In the genomic region with DNA sequence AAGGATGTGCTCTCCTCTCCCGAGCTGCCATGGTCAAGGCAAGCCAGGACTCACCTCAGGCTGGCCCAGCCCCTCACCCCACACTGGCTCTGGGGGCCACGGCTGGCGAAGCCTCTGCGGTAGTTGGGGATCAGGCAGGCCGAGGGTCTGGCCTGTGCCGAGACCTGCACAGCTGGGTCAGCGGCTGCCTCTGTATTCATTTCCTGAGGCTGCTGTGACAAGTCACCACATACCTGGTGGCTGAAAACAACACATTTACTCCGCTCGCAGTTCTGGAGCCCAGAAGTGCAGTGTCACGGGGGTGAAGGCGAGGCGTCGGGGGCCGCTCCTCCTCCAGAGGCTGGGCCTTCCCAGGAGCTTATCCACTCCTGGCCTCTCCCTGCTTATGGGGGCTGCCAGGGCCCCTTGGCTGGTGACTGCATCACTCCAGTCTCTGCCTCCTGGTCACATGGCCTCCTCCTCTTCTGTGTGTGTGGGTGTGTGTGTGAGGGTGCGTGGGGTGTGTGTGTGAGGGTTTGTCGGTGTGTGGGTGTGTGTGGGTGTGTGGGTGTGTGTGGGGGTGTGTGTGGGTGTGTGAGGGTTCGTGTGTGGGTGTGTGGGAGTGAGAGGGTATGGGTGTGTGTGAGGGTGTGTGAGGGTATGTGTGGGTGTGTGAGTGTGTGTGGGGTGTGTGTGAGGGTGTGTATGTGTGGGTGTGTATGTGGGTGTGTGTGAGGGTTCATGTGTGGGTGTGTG, we compare ENCODE assay signal across 29 cellular contexts. TPM values are rescaled to one million over a fixed set of nuclear protein-coding genes. Genes with fewer than 3 reads are reported as not detected.
DNase-seq lines count a peak whose midpoint lies in the region; ATAC-seq and TF ChIP-seq lines count a peak whose summit lies in the region.
"Had no signal": no experiment of that assay in that cellular context is flagged by ENCODE, and none has a peak within 500 bp of the region (broad histone marks: within the 10 kb centered on the region; RNA-seq: fewer than 3 reads in every experiment).

No MANE protein-coding gene starts in this region.

- in situ Hi-C loops in transverse colon (cut with MboI; ENCODE audit: low pct_ligation_motif_present in 1 of 4, low pct_unique_long_range_greater_than_20kb in 1 of 4, low sequenced_read_pairs in 3 of 4): no loop called here

- no peaks in the 10 kb centered on the region for H3K9me3 Mint-ChIP-seq in activated naive CD4-positive, alpha-beta T cell treated with anti-CD3 and anti-CD28 coated beads, Interleukin-2, amount 10 ng/mL, durations not matched to agents 7 days and 5 days
- H3K9me3 Mint-ChIP-seq in stimulated activated naive B cell treated with anti-CD40 and anti-IgM and Interleukin-4, amounts not matched to agents 10 μg/mL and 1 μg/mL and 100 μg/mL, for 72 hours: peaks cover 0 to 2% of the 10 kb centered on the region in 2 donors
- H3K9me3 Mint-ChIP-seq: immature natural killer cell had no signal

- H3K4me3 Mint-ChIP-seq in activated naive CD4-positive, alpha-beta T cell treated with anti-CD3 and anti-CD28 coated beads, Interleukin-2, amount 10 ng/mL, durations not matched to agents 7 days and 5 days: no peak overlapping the region
- H3K4me3 Mint-ChIP-seq in stimulated activated naive B cell treated with anti-CD40 and anti-IgM and Interleukin-4, amounts not matched to agents 10 μg/mL and 1 μg/mL and 100 μg/mL, for 72 hours: no peak overlapping the region
- H3K4me3 Mint-ChIP-seq: immature natural killer cell had no signal

- H3K27ac Mint-ChIP-seq in activated naive CD4-positive, alpha-beta T cell treated with anti-CD3 and anti-CD28 coated beads, Interleukin-2, amount 10 ng/mL, durations not matched to agents 7 days and 5 days: no peak overlapping the region
- H3K27ac Mint-ChIP-seq in stimulated activated naive B cell treated with anti-CD40 and anti-IgM and Interleukin-4, amounts not matched to agents 10 μg/mL and 1 μg/mL and 100 μg/mL, for 72 hours: no peak overlapping the region

- no peak overlapping the region for H3K4me3 ChIP-seq in stomach
- H3K4me3 ChIP-seq in transverse colon: no peak overlapping the region
- H3K4me3 ChIP-seq: left ventricle myocardium inferior, PC-9, skin epidermis, upper lobe of right lung had no signal

- H3K27me3 ChIP-seq in stomach (peaks cover 15 to 54% (median 27%) of the 10 kb centered on the region in 3 donors), transverse colon (peaks cover 45% of the 10 kb centered on the region)

- no peak for ATAC-seq in stimulated activated naive B cell treated with anti-CD40 and anti-IgM and Interleukin-4, amounts not matched to agents 10 μg/mL and 1 μg/mL and 100 μg/mL, for 72 hours (replicated peaks)
- ATAC-seq: Right ventricle myocardium inferior had no signal

- H3K9me3 ChIP-seq in KOPT-K1 (ENCODE audit: insufficient read depth, low read length, poor library complexity, severe bottlenecking) (no peaks in the 10 kb centered on the region), stomach (no peaks in the 10 kb centered on the region), transverse colon (no peaks in the 10 kb centered on the region)
- H3K9me3 ChIP-seq: left ventricle myocardium inferior, upper lobe of right lung had no signal

- TF ChIP-seq CTCF in stomach (IDR thresholded peaks at IDR 0.05): no peak
- no peak for TF ChIP-seq CTCF in transverse colon (IDR thresholded peaks at IDR 0.05)

- H3K4me1 ChIP-seq in stomach: peaks cover 23 to 40% (median 32%) of the 10 kb centered on the region in 4 donors
- peaks cover 0 to 13% (median 5%) of the 10 kb centered on the region in 4 donors for H3K4me1 ChIP-seq in transverse colon

- intact Hi-C loops in stomach (cut with DNase I; ENCODE audit: low total_unique reads) (no loop called here), transverse colon (cut with DNase I; ENCODE audit: low total_unique reads) (no loop called here)

- H3K36me3 Mint-ChIP-seq in activated naive CD4-positive, alpha-beta T cell treated with anti-CD3 and anti-CD28 coated beads, Interleukin-2, amount 10 ng/mL, durations not matched to agents 7 days and 5 days: no peaks in the 10 kb centered on the region
- no peaks in the 10 kb centered on the region for H3K36me3 Mint-ChIP-seq in stimulated activated naive B cell treated with anti-CD40 and anti-IgM and Interleukin-4, amounts not matched to agents 10 μg/mL and 1 μg/mL and 100 μg/mL, for 72 hours
- H3K36me3 Mint-ChIP-seq: immature natural killer cell had no signal

- H3K27ac ChIP-seq in KOPT-K1 (ENCODE audit: low read depth, low read length, poor library complexity, severe bottlenecking): peak overlapping the region; percentile 42
- no peak overlapping the region for H3K27ac ChIP-seq in stomach
- no peak overlapping the region for H3K27ac ChIP-seq in transverse colon
- H3K27ac ChIP-seq: brain microvascular endothelial cell, HL-60, left ventricle myocardium inferior, PC-9, skin epidermis, upper lobe of right lung, WERI-Rb-1 had no signal

- TF ChIP-seq POLR2A in stomach (IDR thresholded peaks at IDR 0.05) (no peak), transverse colon (IDR thresholded peaks at IDR 0.05) (no peak)

- DNase-seq in activated naive CD4-positive, alpha-beta T cell treated with anti-CD3 and anti-CD28 coated beads, Interleukin-2, amount 10 ng/mL, durations not matched to agents 7 days and 5 days: peak; percentile 17
- DNase-seq in activated naive CD4-positive, alpha-beta T cell (lab: John Stamatoyannopoulos, UW): no peak
- DNase-seq in islet precursor cell: peak; percentile 52
- DNase-seq in stomach: peak; percentile 20
- no peak for DNase-seq in SIG-M5 treated with dmso at 0.1 percent for 504 hours (lab: John Stamatoyannopoulos, UW; ENCODE audit: unreplicated experiment)
- DNase-seq in transverse colon: no peak
- no peak for DNase-seq in stimulated activated naive B cell treated with anti-CD40 and anti-IgM and Interleukin-4, amounts not matched to agents 10 μg/mL and 1 μg/mL and 100 μg/mL, for 72 hours
- DNase-seq: activated CD4-positive, alpha-beta T cell treated with anti-CD3 and anti-CD28 coated beads, Interleukin-2, amount 50 U/mL, for 1 hour; activated naive CD4-positive, alpha-beta T cell treated with Interleukin-2 at 50 U/mL for 16 hours; amniotic stem cell; brain microvascular endothelial cell; C1 segment of cervical spinal cord; DMS79 treated with DMSO at 0.1 percent for 48 hours; hippocampal formation; immature natural killer cell; left ventricle myocardium inferior; NCI-H1092; NCI-H187 treated with DMSO at 0.1 percent for 48 hours; NCI-H526; PC-9; WERI-Rb-1 had no signal

- H3K36me3 ChIP-seq in KOPT-K1 (ENCODE audit: insufficient read depth, low read length) (no peaks in the 10 kb centered on the region), stomach (no peaks in the 10 kb centered on the region), transverse colon (no peaks in the 10 kb centered on the region)
- H3K36me3 ChIP-seq: brain microvascular endothelial cell, left ventricle myocardium inferior, upper lobe of right lung, WERI-Rb-1 had no signal

- TF ChIP-seq EP300 in stomach (IDR thresholded peaks at IDR 0.05) (no peak), transverse colon (IDR thresholded peaks at IDR 0.05; ENCODE audit: low read depth) (no peak)

- WGBS in stomach, 5 donors: 79 to 89% (median 86%) methylated on average over 6 to 17 of the region's 17 CpGs
- WGBS in transverse colon (ENCODE audit: low coverage in 1 of 2), 2 donors: 49 to 77% methylated on average over 3 to 17 of the region's 17 CpGs

- CTCF ChIA-PET in activated naive CD4-positive, alpha-beta T cell treated with anti-CD3 and anti-CD28 coated beads, Interleukin-2, amount 10 ng/mL, durations not matched to agents 7 days and 5 days (lab: Charles Lee): no interaction called here

- peaks cover 8% of the 10 kb centered on the region for H3K4me1 Mint-ChIP-seq in activated naive CD4-positive, alpha-beta T cell treated with anti-CD3 and anti-CD28 coated beads, Interleukin-2, amount 10 ng/mL, durations not matched to agents 7 days and 5 days
- H3K4me1 Mint-ChIP-seq in stimulated activated naive B cell treated with anti-CD40 and anti-IgM and Interleukin-4, amounts not matched to agents 10 μg/mL and 1 μg/mL and 100 μg/mL, for 72 hours: peaks cover 0 to 3% of the 10 kb centered on the region in 2 donors

- peaks cover 45% of the 10 kb centered on the region for H3K27me3 Mint-ChIP-seq in activated naive CD4-positive, alpha-beta T cell treated with anti-CD3 and anti-CD28 coated beads, Interleukin-2, amount 10 ng/mL, durations not matched to agents 7 days and 5 days
- H3K27me3 Mint-ChIP-seq in stimulated activated naive B cell treated with anti-CD40 and anti-IgM and Interleukin-4, amounts not matched to agents 10 μg/mL and 1 μg/mL and 100 μg/mL, for 72 hours: peaks cover 30 to 36% of the 10 kb centered on the region in 2 donors

RNA-seq across cellular contexts. Expression of a gene that starts 3.2 kb away (rescaled TPM):
- total RNA-seq in stomach (100 to 1,000 TPM in 1 of 5 donors, not detected in 4; 785 TPM), transverse colon (not detected)
- 10 to 100 TPM in 1 of 3 donors, 1 to 10 TPM in 1, not detected in 1; 3.7 to 35.3 TPM for polyA plus RNA-seq in stomach
- total RNA-seq: left ventricle myocardium inferior, PC-9, pulmonary artery endothelial cell, Right ventricle myocardium inferior, subcutaneous adipose tissue had no signal
- polyA plus RNA-seq: AG04450 had no signal

RNA-seq across cellular contexts. Expression of a gene that starts 54.9 kb away (rescaled TPM):
- total RNA-seq in stomach (1 to 10 TPM; 1.6 to 9.5 (median 6.4) TPM), transverse colon (10 to 100 TPM in 1 of 4 donors, 1 to 10 TPM in 3; 1.8 to 16.1 (median 4.0) TPM)
- polyA plus RNA-seq in stomach: 1 to 10 TPM in 2 of 3 donors, under 1 TPM in 1; 0.93 to 1.8 (median 1.1) TPM
- total RNA-seq: PC-9 had no signal
- polyA plus RNA-seq: AG04450 had no signal

Comparison
In these comparisons a context has a peak if more than half of its experiments do, and no peak if none do; other contexts are left out.
1. DNase-seq: peak in activated naive CD4-positive, alpha-beta T cell treated with anti-CD3 and anti-CD28 coated beads, Interleukin-2, amount 10 ng/mL, durations not matched to agents 7 days and 5 days (single experiment), islet precursor cell (single experiment) and stomach (single experiment); none in activated naive CD4-positive, alpha-beta T cell (0 of 4), SIG-M5 treated with dmso at 0.1 percent for 504 hours (single experiment), transverse colon (single experiment) and stimulated activated naive B cell treated with anti-CD40 and anti-IgM and Interleukin-4, amounts not matched to agents 10 μg/mL and 1 μg/mL and 100 μg/mL, for 72 hours (single experiment).